Comparison of ENCODE assay signal across 10 cellular contexts in the genomic region with DNA sequence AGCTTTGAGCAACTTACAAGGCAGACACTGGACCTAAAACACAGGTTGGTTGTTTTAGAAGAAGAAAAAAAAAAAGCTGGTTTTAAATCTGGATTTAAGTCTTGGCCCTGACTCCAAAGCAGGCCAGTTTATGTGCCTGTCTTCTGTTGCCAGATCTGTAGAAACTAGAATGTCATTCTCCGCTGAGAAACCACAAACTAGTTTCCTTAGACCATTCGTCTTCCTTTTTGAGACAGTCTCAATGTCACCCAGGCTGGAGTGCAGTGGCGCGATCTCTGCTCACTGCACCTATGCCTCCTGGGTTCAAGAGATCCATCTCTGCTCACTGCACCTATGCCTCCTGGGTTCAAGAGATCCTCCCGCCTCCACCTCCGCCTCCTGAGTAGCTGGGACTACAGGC. TPM values are rescaled to one million over a fixed set of nuclear protein-coding genes. Genes with fewer than 3 reads are reported as not detected.
A peak's percentile ranks its signal among the peaks of the same experiment; 100 is the strongest.
DNase-seq lines count a peak whose midpoint lies in the region; ATAC-seq and TF ChIP-seq lines count a peak whose summit lies in the region.
"Had no signal": no experiment of that assay in that cellular context is flagged by ENCODE, and none has a peak within 500 bp of the region (broad histone marks: within the 10 kb centered on the region; RNA-seq: fewer than 3 reads in every experiment).

No MANE protein-coding gene starts in this region.

- H3K9me3 Mint-ChIP-seq in CD4-positive, alpha-beta T cell = no peaks in the 10 kb centered on the region
- H3K9me3 Mint-ChIP-seq: activated T-helper 1 cell treated with anti-CD3 and anti-CD28 coated beads, Interleukin-12 subunit alpha, Interleukin-12 subunit beta, Interleukin-2, Interleukin-4 antibody, amounts not matched to agents 30 ng/mL and 10 ng/mL and 1 ng/mL, durations not matched to agents 14 hours and 24 hours and 36 hours had no signal

- no peaks in the 10 kb centered on the region for H3K27me3 ChIP-seq in CD4-positive, alpha-beta T cell (ENCODE audit: control insufficient read depth, insufficient read depth, low read length)

- no peak overlapping the region for H3K27ac Mint-ChIP-seq in CD4-positive, alpha-beta T cell
- H3K27ac Mint-ChIP-seq: activated T-helper 1 cell treated with anti-CD3 and anti-CD28 coated beads, Interleukin-12 subunit alpha, Interleukin-12 subunit beta, Interleukin-2, Interleukin-4 antibody, amounts not matched to agents 30 ng/mL and 10 ng/mL and 1 ng/mL, durations not matched to agents 14 hours and 24 hours and 36 hours had no signal

- no peak overlapping the region for H3K27ac ChIP-seq in CD4-positive, alpha-beta T cell (ENCODE audit: low read depth, low read length)

- no peaks in the 10 kb centered on the region for H3K9me3 ChIP-seq in CD4-positive, alpha-beta T cell (ENCODE audit: control insufficient read depth, low read length)

- intact Hi-C loops in CD4-positive, alpha-beta T cell (cut with DNase I, micrococcal nuclease) = no loop called here

- no peak for DNase-seq in CD4-positive, alpha-beta T cell
- DNase-seq in GM19238 (ENCODE audit: insufficient read length, low spot score) = peak; percentile 11
- peak; percentile 26 for DNase-seq in RPMI7951 (ENCODE audit: low read depth)
- DNase-seq in mesenteric fat pad (ENCODE audit: low spot score) = no peak
- no peak for DNase-seq in epidermal melanocyte (ENCODE audit: insufficient read length, low spot score)
- no peak for DNase-seq in DMS153 (lab: John Stamatoyannopoulos, UW)
- DNase-seq in glomerular visceral epithelial cell (ENCODE audit: extremely low spot score) = no peak

- peak; percentile 41 for ATAC-seq in CD4-positive, alpha-beta T cell (ENCODE audit: poor library complexity)
- peak; percentile 97 for ATAC-seq in HG02884 (IDR thresholded peaks at IDR 0.05; ENCODE audit: unreplicated experiment)
- ATAC-seq: Panc1 had no signal

- CTCF ChIA-PET in CD4-positive, alpha-beta T cell (lab: Charles Lee) = no interaction called here

- POLR2A ChIA-PET in CD4-positive, alpha-beta T cell (lab: Charles Lee) = no interaction called here

- TF ChIP-seq CTCF in CD4-positive, alpha-beta T cell (IDR thresholded peaks at IDR 0.05) = no peak

- H3K27me3 Mint-ChIP-seq in CD4-positive, alpha-beta T cell = no peaks in the 10 kb centered on the region

- peak overlapping the region; percentile 20 for H3K4me3 Mint-ChIP-seq in CD4-positive, alpha-beta T cell
- H3K4me3 Mint-ChIP-seq: activated T-helper 1 cell treated with anti-CD3 and anti-CD28 coated beads, Interleukin-12 subunit alpha, Interleukin-12 subunit beta, Interleukin-2, Interleukin-4 antibody, amounts not matched to agents 30 ng/mL and 10 ng/mL and 1 ng/mL, durations not matched to agents 14 hours and 24 hours and 36 hours had no signal

- peaks cover 37% of the 10 kb centered on the region for H3K4me1 Mint-ChIP-seq in CD4-positive, alpha-beta T cell (ENCODE audit: low read depth)

- H3K36me3 Mint-ChIP-seq in CD4-positive, alpha-beta T cell (ENCODE audit: low read depth) = no peaks in the 10 kb centered on the region

RNA-seq across cellular contexts. Expression of a gene that starts 33.9 kb away (rescaled TPM):
- total RNA-seq in CD4-positive, alpha-beta T cell = 10 to 100 TPM; 43.6 to 44.4 TPM
- total RNA-seq in RPMI7951 (2014; rRNA removed; shearing (Covaris generic)) = 72.7 and 75.9 TPM in 2 replicates
- 317 TPM for total RNA-seq in mesenteric fat pad

Comparison
In these comparisons a context has a peak if more than half of its experiments do, and no peak if none do; other contexts are left out.
1. DNase-seq: peak in GM19238 (single experiment) and RPMI7951 (single experiment); none in CD4-positive, alpha-beta T cell (0 of 10), mesenteric fat pad (single experiment), epidermal melanocyte (single experiment), DMS153 (single experiment) and glomerular visceral epithelial cell (single experiment).